In the genomic region with DNA sequence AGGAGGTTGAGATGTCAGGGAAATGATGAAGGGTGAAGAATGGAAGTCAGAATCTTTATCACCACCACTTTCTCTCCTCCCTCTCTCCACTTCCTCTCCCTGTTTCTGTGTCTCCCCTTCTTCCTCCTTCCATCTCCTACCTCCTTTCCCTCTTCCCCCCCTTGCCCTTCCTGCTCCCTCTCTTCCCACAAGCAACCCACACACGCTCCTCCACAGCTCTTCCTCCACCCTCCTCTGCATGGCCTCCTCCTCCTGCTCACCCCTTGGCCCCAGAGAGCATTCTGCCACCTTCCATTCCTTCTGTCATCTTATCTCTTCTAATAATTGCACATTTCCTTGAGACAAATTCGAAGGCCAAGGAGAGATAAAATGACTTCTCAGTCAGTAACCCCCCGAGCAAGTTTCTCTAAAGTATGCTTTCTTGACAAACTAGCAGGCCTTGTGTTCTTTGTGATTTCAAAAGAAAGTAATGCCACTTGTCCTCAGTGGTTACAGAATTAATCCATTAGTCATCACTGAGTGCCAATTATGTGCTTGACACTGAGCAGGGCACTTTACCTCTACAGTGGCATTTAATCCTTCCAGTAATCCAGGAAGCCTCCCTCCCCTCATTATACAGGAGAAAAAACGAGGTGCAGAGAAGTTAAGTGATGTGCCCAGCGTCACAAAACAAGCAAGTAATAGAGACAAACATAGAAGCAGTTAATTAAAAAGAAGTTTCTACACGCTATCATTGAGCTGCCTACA, we compare ENCODE assay signal across 13 cellular contexts.
"Had no signal": no experiment of that assay in that cellular context is flagged by ENCODE, and none has a peak within 500 bp of the region (broad histone marks: within the 10 kb centered on the region; RNA-seq: fewer than 3 reads in every experiment).

No MANE protein-coding gene starts in this region.

- H3K4me1 Mint-ChIP-seq: activated T-helper 17 cell treated with anti-CD3 and anti-CD28 coated beads, Interleukin-2, amount 50 U/mL, for 72 hours had no signal

- H3K36me3 ChIP-seq: ascending aorta, breast epithelium, esophagus squamous epithelium, thyroid gland, uterus had no signal

- H3K4me3 ChIP-seq: ascending aorta, breast epithelium, esophagus squamous epithelium, thyroid gland, uterus had no signal

- H3K27me3 ChIP-seq: ascending aorta, thyroid gland, uterus had no signal

- H3K9me3 Mint-ChIP-seq: activated T-helper 17 cell treated with anti-CD3 and anti-CD28 coated beads, Interleukin-2, amount 50 U/mL, for 72 hours; natural killer cell treated with Interleukin-12 subunit alpha and Interleukin-12 subunit beta and Interleukin-15 and Interleukin-18, amount 100 ng/mL, for 72 hours had no signal

- H3K4me3 Mint-ChIP-seq: activated T-helper 17 cell treated with anti-CD3 and anti-CD28 coated beads, Interleukin-2, amount 50 U/mL, for 72 hours; natural killer cell treated with Interleukin-12 subunit alpha and Interleukin-12 subunit beta and Interleukin-15 and Interleukin-18, amount 100 ng/mL, for 72 hours had no signal

- H3K36me3 Mint-ChIP-seq: natural killer cell treated with Interleukin-12 subunit alpha and Interleukin-12 subunit beta and Interleukin-15 and Interleukin-18, amount 100 ng/mL, for 72 hours had no signal

- ATAC-seq: activated CD4-positive, CD25-positive, alpha-beta regulatory T cell treated with anti-CD3 and anti-CD28 coated beads, Interleukin-2, amount 50 U/mL, for 24 hours; activated T-helper 17 cell treated with anti-CD3 and anti-CD28 coated beads, Interleukin-2, amount 50 U/mL, for 72 hours had no signal

- H3K9me3 ChIP-seq: ascending aorta, breast epithelium, esophagus squamous epithelium, thyroid gland, uterus had no signal

- H3K4me1 ChIP-seq: ascending aorta, breast epithelium, esophagus squamous epithelium, thyroid gland, uterus had no signal

- DNase-seq: activated naive CD4-positive, alpha-beta T cell treated with Interleukin-2 at 50 U/mL for 16 hours; activated T-cell treated with anti-CD3 and anti-CD28 coated beads for 4 hours; esophagus squamous epithelium; hypothalamus; stimulated activated CD4-positive, alpha-beta T cell treated with anti-CD3 and anti-CD28 coated beads, Interleukin-1b, Interleukin-23, amount 100 ng/mL, for 48 hours; T-helper 2 cell; thyroid gland; uterus had no signal

- H3K27ac ChIP-seq: ascending aorta, breast epithelium, esophagus squamous epithelium, thyroid gland, uterus had no signal

- H3K27ac Mint-ChIP-seq: activated T-helper 17 cell treated with anti-CD3 and anti-CD28 coated beads, Interleukin-2, amount 50 U/mL, for 72 hours; natural killer cell treated with Interleukin-12 subunit alpha and Interleukin-12 subunit beta and Interleukin-15 and Interleukin-18, amount 100 ng/mL, for 72 hours had no signal
